12 cellular contexts compared by ENCODE assay signal in genomic region chr11:46357483-46357936, GRCh38. TPM values are rescaled to one million over a fixed set of nuclear protein-coding genes. Genes with fewer than 3 reads are reported as not detected.
DNase-seq lines count a peak whose midpoint lies in the region; ATAC-seq and TF ChIP-seq lines count a peak whose summit lies in the region.
"Had no signal": no experiment of that assay in that cellular context is flagged by ENCODE, and none has a peak within 500 bp of the region (broad histone marks: within the 10 kb centered on the region; RNA-seq: fewer than 3 reads in every experiment).

No MANE protein-coding gene starts in this region.

- peaks cover 4% of the 10 kb centered on the region for H3K36me3 Mint-ChIP-seq in activated naive CD4-positive, alpha-beta T cell treated with anti-CD3 and anti-CD28 coated beads, Interleukin-2, amount 50 U/mL, for 24 hours
- peaks cover 23% of the 10 kb centered on the region for H3K36me3 Mint-ChIP-seq in activated naive CD4-positive, alpha-beta T cell treated with anti-CD3 and anti-CD28 coated beads, Interleukin-2, amount 10 ng/mL, durations not matched to agents 7 days and 5 days
- H3K36me3 Mint-ChIP-seq in immature natural killer cell: no peaks in the 10 kb centered on the region
- H3K36me3 Mint-ChIP-seq: brain had no signal

- peaks cover 25% of the 10 kb centered on the region for H3K4me1 ChIP-seq in RWPE2 (ENCODE audit: insufficient read depth, poor library complexity, severe bottlenecking)
- peaks cover 16 to 19% of the 10 kb centered on the region in 2 donors for H3K4me1 ChIP-seq in thyroid gland
- peaks cover 0 to 53% (median 22%) of the 10 kb centered on the region in 4 donors for H3K4me1 ChIP-seq in tibial nerve

- CTCF ChIA-PET in activated naive CD4-positive, alpha-beta T cell treated with anti-CD3 and anti-CD28 coated beads, Interleukin-2, amount 10 ng/mL, durations not matched to agents 7 days and 5 days (lab: Charles Lee): interaction anchor here (1.0 to 3.3 kb wide), 2 partner anchors 10 to 11 kb away, joined by 3 to 14 read pairs; partner anchors contain the start of gene DGKZ

- H3K4me1 Mint-ChIP-seq in activated naive CD4-positive, alpha-beta T cell treated with anti-CD3 and anti-CD28 coated beads, Interleukin-2, amount 50 U/mL, for 24 hours: peaks cover 75% of the 10 kb centered on the region
- H3K4me1 Mint-ChIP-seq in activated naive CD4-positive, alpha-beta T cell treated with anti-CD3 and anti-CD28 coated beads, Interleukin-2, amount 10 ng/mL, durations not matched to agents 7 days and 5 days: peaks cover 69% of the 10 kb centered on the region
- H3K4me1 Mint-ChIP-seq in immature natural killer cell: peaks cover 85 to 91% of the 10 kb centered on the region in 2 donors

- ATAC-seq in RWPE2 (ENCODE audit: low read depth) (peak; percentile 55), GM18858 (IDR thresholded peaks at IDR 0.05; ENCODE audit: unreplicated experiment) (no peak), HG03439 (IDR thresholded peaks at IDR 0.05; ENCODE audit: unreplicated experiment) (no peak)

- H3K9me3 Mint-ChIP-seq in activated naive CD4-positive, alpha-beta T cell treated with anti-CD3 and anti-CD28 coated beads, Interleukin-2, amount 50 U/mL, for 24 hours: no peaks in the 10 kb centered on the region
- H3K9me3 Mint-ChIP-seq in activated naive CD4-positive, alpha-beta T cell treated with anti-CD3 and anti-CD28 coated beads, Interleukin-2, amount 10 ng/mL, durations not matched to agents 7 days and 5 days: no peaks in the 10 kb centered on the region
- no peaks in the 10 kb centered on the region for H3K9me3 Mint-ChIP-seq in immature natural killer cell
- H3K9me3 Mint-ChIP-seq: activated B cell treated with CpG ODN at 0.5 μM for 24 hours, brain had no signal

- DNase-seq in activated naive CD4-positive, alpha-beta T cell treated with anti-CD3 and anti-CD28 coated beads, Interleukin-2, amount 10 ng/mL, durations not matched to agents 7 days and 5 days: no peak
- DNase-seq in RWPE2 (ENCODE audit: low spot score) (no peak), immature natural killer cell (no peak), thyroid gland (peak; percentile 42 to 48), tibial nerve (ENCODE audit: low spot score in 2 of 2) (no peak)
- DNase-seq: activated B cell treated with CpG ODN at 0.5 μM for 24 hours; BE2C; NK-92 treated with Interleukin-12 subunit alpha and Interleukin-12 subunit beta, amount 100 ng/mL, for 24 hours had no signal

- H3K9me3 ChIP-seq in RWPE2 (ENCODE audit: severe bottlenecking): no peaks in the 10 kb centered on the region
- H3K9me3 ChIP-seq in thyroid gland: no peaks in the 10 kb centered on the region
- no peaks in the 10 kb centered on the region for H3K9me3 ChIP-seq in tibial nerve
- H3K9me3 ChIP-seq: BE2C had no signal

- TF ChIP-seq EP300 in tibial nerve (IDR thresholded peaks at IDR 0.05): no peak

- no peak overlapping the region for H3K4me3 Mint-ChIP-seq in activated naive CD4-positive, alpha-beta T cell treated with anti-CD3 and anti-CD28 coated beads, Interleukin-2, amount 50 U/mL, for 24 hours
- H3K4me3 Mint-ChIP-seq in activated naive CD4-positive, alpha-beta T cell treated with anti-CD3 and anti-CD28 coated beads, Interleukin-2, amount 10 ng/mL, durations not matched to agents 7 days and 5 days: no peak overlapping the region
- H3K4me3 Mint-ChIP-seq in immature natural killer cell: peak overlapping the region; percentile 6 to 53 (median 31)
- H3K4me3 Mint-ChIP-seq: activated B cell treated with CpG ODN at 0.5 μM for 24 hours, brain had no signal

- WGBS in thyroid gland, 2 donors: 74% methylated on average over 8 of the region's 11 CpGs
- 82% methylated on average over 10 to 11 of the region's 11 CpGs for WGBS in tibial nerve, 2 donors

- H3K36me3 ChIP-seq in RWPE2 (ENCODE audit: low read depth) (peaks cover 12% of the 10 kb centered on the region), thyroid gland (no peaks in the 10 kb centered on the region), tibial nerve (peaks cover 0 to 9% (median 0%) of the 10 kb centered on the region in 3 donors)
- H3K36me3 ChIP-seq: BE2C had no signal

- intact Hi-C loops in thyroid gland (cut with DNase I): no loop called here

- H3K27ac ChIP-seq in RWPE2 (ENCODE audit: poor library complexity, severe bottlenecking) (no peak overlapping the region), thyroid gland (no peak overlapping the region), tibial nerve (no peak overlapping the region)

- H3K27me3 ChIP-seq in RWPE2 (ENCODE audit: insufficient read depth, poor library complexity, severe bottlenecking) (no peaks in the 10 kb centered on the region), thyroid gland (no peaks in the 10 kb centered on the region), tibial nerve (no peaks in the 10 kb centered on the region)
- H3K27me3 ChIP-seq: BE2C had no signal

- H3K27ac Mint-ChIP-seq in activated naive CD4-positive, alpha-beta T cell treated with anti-CD3 and anti-CD28 coated beads, Interleukin-2, amount 50 U/mL, for 24 hours: peak overlapping the region; percentile 73
- H3K27ac Mint-ChIP-seq in activated naive CD4-positive, alpha-beta T cell treated with anti-CD3 and anti-CD28 coated beads, Interleukin-2, amount 10 ng/mL, durations not matched to agents 7 days and 5 days: no peak overlapping the region
- H3K27ac Mint-ChIP-seq in immature natural killer cell: peak overlapping the region; percentile 73 to 94 (median 80)
- H3K27ac Mint-ChIP-seq: activated B cell treated with CpG ODN at 0.5 μM for 24 hours had no signal

- no peak overlapping the region for H3K4me3 ChIP-seq in RWPE2 (ENCODE audit: severe bottlenecking)
- H3K4me3 ChIP-seq in thyroid gland (replicated peaks in 1 of 3): no peak overlapping the region
- no peak overlapping the region for H3K4me3 ChIP-seq in tibial nerve

- no peaks in the 10 kb centered on the region for H3K27me3 Mint-ChIP-seq in activated naive CD4-positive, alpha-beta T cell treated with anti-CD3 and anti-CD28 coated beads, Interleukin-2, amount 50 U/mL, for 24 hours
- H3K27me3 Mint-ChIP-seq in activated naive CD4-positive, alpha-beta T cell treated with anti-CD3 and anti-CD28 coated beads, Interleukin-2, amount 10 ng/mL, durations not matched to agents 7 days and 5 days: no peaks in the 10 kb centered on the region
- peaks cover 0 to 7% (median 6%) of the 10 kb centered on the region in 3 donors for H3K27me3 Mint-ChIP-seq in immature natural killer cell (ENCODE audit: low read depth in 3 of 3)
- H3K27me3 Mint-ChIP-seq: activated B cell treated with CpG ODN at 0.5 μM for 24 hours, brain had no signal

- TF ChIP-seq CTCF in RWPE2 (IDR thresholded peaks at IDR 0.05; ENCODE audit: poor library complexity, severe bottlenecking) (no peak), thyroid gland (IDR thresholded peaks at IDR 0.05) (no peak), tibial nerve (IDR thresholded peaks at IDR 0.05) (no peak)

- TF ChIP-seq POLR2A in thyroid gland (IDR thresholded peaks at IDR 0.05) (no peak), tibial nerve (IDR thresholded peaks at IDR 0.05) (no peak)

RNA-seq across cellular contexts. Expression of gene DGKZ, which starts 10.2 kb away (rescaled TPM):
- polyA plus RNA-seq in immature natural killer cell: 100 to 1,000 TPM in 1 of 3 donors, 10 to 100 TPM in 2; 40.7 to 120 (median 63.6) TPM
- total RNA-seq in thyroid gland (10 to 100 TPM; 29.7 to 53.5 (median 41.8) TPM), tibial nerve (100 to 1,000 TPM in 1 of 4 donors, 10 to 100 TPM in 3; 41.2 to 105 (median 49.6) TPM)

RNA-seq across cellular contexts. Expression of gene MDK, which starts 24.0 kb away (rescaled TPM):
- under 1 TPM in 1 of 3 donors, not detected in 2; 0.44 TPM for polyA plus RNA-seq in immature natural killer cell
- total RNA-seq in thyroid gland (10 to 100 TPM in 3 of 4 donors, 1 to 10 TPM in 1; 3.3 to 24.3 (median 16.7) TPM), tibial nerve (100 to 1,000 TPM in 1 of 4 donors, 10 to 100 TPM in 3; 48.1 to 107 (median 57.3) TPM)

RNA-seq across cellular contexts. Expression of gene CHRM4, which starts 34.1 kb away (rescaled TPM):
- under 1 TPM in 2 of 3 donors, not detected in 1; 0.31 to 0.51 TPM for polyA plus RNA-seq in immature natural killer cell
- total RNA-seq in thyroid gland (under 1 TPM in 1 of 4 donors, not detected in 3; 0.22 TPM), tibial nerve (1 to 10 TPM in 1 of 4 donors, not detected in 3; 1.2 TPM)

Comparison
In these comparisons a context has a peak if more than half of its experiments do, and no peak if none do; other contexts are left out.
1. H3K4me3 Mint-ChIP-seq: peak in immature natural killer cell (5 of 5); none in activated naive CD4-positive, alpha-beta T cell treated with anti-CD3 and anti-CD28 coated beads, Interleukin-2, amount 50 U/mL, for 24 hours (single experiment) and activated naive CD4-positive, alpha-beta T cell treated with anti-CD3 and anti-CD28 coated beads, Interleukin-2, amount 10 ng/mL, durations not matched to agents 7 days and 5 days (single experiment).
2. DNase-seq: peak in thyroid gland (2 of 2); none in activated naive CD4-positive, alpha-beta T cell treated with anti-CD3 and anti-CD28 coated beads, Interleukin-2, amount 10 ng/mL, durations not matched to agents 7 days and 5 days (single experiment), RWPE2 (single experiment), immature natural killer cell (0 of 3) and tibial nerve (0 of 2).